In the genomic region with DNA sequence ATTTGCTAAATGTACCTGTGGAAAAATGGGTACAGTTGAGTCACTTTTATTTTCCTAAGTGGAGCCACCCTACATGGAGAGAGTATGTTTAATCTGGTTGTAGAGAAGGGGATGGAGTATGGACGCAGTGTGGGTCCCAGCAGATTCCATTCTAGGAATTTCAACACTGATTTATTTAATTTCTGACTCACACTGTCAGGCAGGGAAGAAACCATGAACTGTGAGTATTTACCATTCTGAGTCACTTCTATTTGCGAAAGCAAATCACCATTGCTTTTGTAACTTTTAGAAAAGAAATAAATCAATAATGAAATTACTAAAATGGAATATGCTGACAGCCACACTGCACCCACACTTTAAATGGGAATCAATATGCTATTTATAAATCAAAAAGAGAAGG, we compare ENCODE assay signal across 18 cellular contexts.
A peak's percentile ranks its signal among the peaks of the same experiment; 100 is the strongest.
DNase-seq lines count a peak whose midpoint lies in the region; ATAC-seq and TF ChIP-seq lines count a peak whose summit lies in the region.
"Had no signal": no experiment of that assay in that cellular context is flagged by ENCODE, and none has a peak within 500 bp of the region (broad histone marks: within the 10 kb centered on the region; RNA-seq: fewer than 3 reads in every experiment).

No MANE protein-coding gene starts in this region.

- ATAC-seq in PC-3: peak; percentile 85
- ATAC-seq: HCT116, natural killer cell had no signal

- H3K4me3 ChIP-seq in PC-3 (ENCODE audit: low read length): peak overlapping the region; percentile 36; the same call in 1 of the 2 replicates
- no peak overlapping the region for H3K4me3 ChIP-seq in smooth muscle cell
- no peak overlapping the region for H3K4me3 ChIP-seq in trophoblast cell (ENCODE audit: low read depth, low read length)
- H3K4me3 ChIP-seq: Peyer's patch had no signal

- DNase-seq in Daoy (ENCODE audit: low read depth): peak; percentile 53
- DNase-seq in PC-3: peak; percentile 87
- DNase-seq in epithelial cell of prostate (ENCODE audit: low read depth, low spot score): peak; percentile 59
- no peak for DNase-seq in smooth muscle cell (lab: John Stamatoyannopoulos, UW; ENCODE audit: unreplicated experiment)
- DNase-seq in trophoblast cell: no peak
- DNase-seq in NCI-H69 (lab: John Stamatoyannopoulos, UW): no peak
- no peak for DNase-seq in midbrain (lab: John Stamatoyannopoulos, UW)
- DNase-seq: activated CD4-positive, alpha-beta T cell treated with anti-CD3 and anti-CD28 coated beads, Interleukin-2, amount 50 U/mL, for 4 hours; aorta; DMS 273 treated with DMSO at 0.1 percent for 48 hours; islet precursor cell; natural killer cell; NCI-H187; Peyer's patch; stimulated activated naive CD4-positive, alpha-beta T cell treated with Interleukin-2 at 50 U/mL for 16 hours had no signal

- H3K9me3 ChIP-seq in PC-3 (ENCODE audit: low read length) (no peaks in the 10 kb centered on the region), smooth muscle cell (replicated peaks; ENCODE audit: low read depth) (no peaks in the 10 kb centered on the region), trophoblast cell (ENCODE audit: insufficient read depth, low read depth, low read length) (no peaks in the 10 kb centered on the region)
- H3K9me3 ChIP-seq: Peyer's patch had no signal

- H2BK5ac ChIP-seq in trophoblast cell (ENCODE audit: low read depth, low read length, poor library complexity): no peak overlapping the region

- H3K36me3 ChIP-seq in PC-3 (ENCODE audit: low read depth, low read length): no peaks in the 10 kb centered on the region
- H3K36me3 ChIP-seq in smooth muscle cell (ENCODE audit: low read depth): no peaks in the 10 kb centered on the region
- no peaks in the 10 kb centered on the region for H3K36me3 ChIP-seq in trophoblast cell (ENCODE audit: control insufficient read depth in 1 of 2, insufficient read depth in 2 of 2, low read length in 2 of 2)
- H3K36me3 ChIP-seq: Peyer's patch had no signal

- H3K4me1 ChIP-seq in PC-3 (ENCODE audit: insufficient read depth, low read length) (peaks cover 43% of the 10 kb centered on the region), smooth muscle cell (ENCODE audit: low read depth) (no peaks in the 10 kb centered on the region), trophoblast cell (ENCODE audit: control insufficient read depth in 1 of 2, insufficient read depth in 2 of 2, low read length in 2 of 2) (no peaks in the 10 kb centered on the region)
- H3K4me1 ChIP-seq: parathyroid adenoma, Peyer's patch had no signal

- no peak overlapping the region for H3K14ac ChIP-seq in trophoblast cell (ENCODE audit: low read length)

- WGBS in smooth muscle cell (ENCODE audit: low lambda C conversion rate): 49% methylated on average over 2 of the region's 2 CpGs
- WGBS in trophoblast cell (ENCODE audit: extremely low coverage, insufficient coverage, insufficient read length): no CpG with 5 or more reads among the region's 2 CpGs

- H3K27me3 ChIP-seq in PC-3 (ENCODE audit: low read length) (no peaks in the 10 kb centered on the region), smooth muscle cell (ENCODE audit: low read depth) (no peaks in the 10 kb centered on the region), trophoblast cell (ENCODE audit: insufficient read depth, low read length) (no peaks in the 10 kb centered on the region)
- H3K27me3 ChIP-seq: Peyer's patch had no signal

- no peak overlapping the region for H2BK12ac ChIP-seq in trophoblast cell (ENCODE audit: low read length)

- H3K4me2 ChIP-seq in PC-3 (ENCODE audit: low read length) (peak overlapping the region; percentile 84), smooth muscle cell (peak overlapping the region; percentile 55), trophoblast cell (ENCODE audit: low read length) (no peak overlapping the region)

- intact Hi-C loops in PC-3 (cut with micrococcal nuclease): no loop called here

- H4K12ac ChIP-seq in trophoblast cell (ENCODE audit: low read depth, low read length): no peak overlapping the region

- H4K8ac ChIP-seq in trophoblast cell (ENCODE audit: low read depth, low read length): no peak overlapping the region

- no peaks in the 10 kb centered on the region for H4K20me1 ChIP-seq in PC-3 (ENCODE audit: low read length)
- H4K20me1 ChIP-seq in smooth muscle cell (ENCODE audit: low read depth): no peaks in the 10 kb centered on the region

- H3K18ac ChIP-seq in trophoblast cell (ENCODE audit: low read length): no peak overlapping the region

- no peak overlapping the region for H2AK5ac ChIP-seq in trophoblast cell (ENCODE audit: low read length)

- CTCF ChIA-PET in PC-3 (lab: Charles Lee): no interaction called here

- BruUV-seq in PC-3 (replicated peaks; lab: Mats Ljungman, UMichigan): no TSS peak

- H3K9ac ChIP-seq in PC-3 (ENCODE audit: low read length) (peak overlapping the region; percentile 55), smooth muscle cell (ENCODE audit: low read depth) (no peak overlapping the region), trophoblast cell (ENCODE audit: low read length) (no peak overlapping the region)
- H3K9ac ChIP-seq: parathyroid adenoma had no signal

- H3K27ac ChIP-seq in PC-3 (ENCODE audit: low read length) (peak overlapping the region; percentile 92), epithelial cell of prostate (peak overlapping the region; percentile 74), smooth muscle cell (ENCODE audit: low read depth) (peak overlapping the region; percentile 24), trophoblast cell (ENCODE audit: low read depth, low read length) (no peak overlapping the region)
- H3K27ac ChIP-seq: C4-2B, parathyroid adenoma, Peyer's patch had no signal

- no peak overlapping the region for H3K4ac ChIP-seq in trophoblast cell (ENCODE audit: low read depth, low read length)

- H3F3A ChIP-seq in PC-3 (ENCODE audit: low read length, unreplicated experiment) (no peaks in the 10 kb centered on the region), smooth muscle cell (ENCODE audit: low read depth) (no peaks in the 10 kb centered on the region)

- no peaks in the 10 kb centered on the region for H3K79me1 ChIP-seq in trophoblast cell (ENCODE audit: low read length)

- H2AFZ ChIP-seq in PC-3 (ENCODE audit: low read length) (no peak overlapping the region), smooth muscle cell (ENCODE audit: low read depth) (no peak overlapping the region), trophoblast cell (ENCODE audit: insufficient read depth, low read length, poor library complexity) (no peak overlapping the region)
- H2AFZ ChIP-seq: parathyroid adenoma had no signal

- no peak overlapping the region for H3K23ac ChIP-seq in trophoblast cell (ENCODE audit: low read length)

- POLR2A ChIA-PET in PC-3 (lab: Charles Lee; ENCODE audit: unreplicated experiment): no interaction called here

- H4K91ac ChIP-seq in trophoblast cell (ENCODE audit: low read depth, low read length): no peak overlapping the region

- TF ChIP-seq CTCF in PC-3 (conservative IDR thresholded peaks at IDR 0.05; ENCODE audit: low read depth, low read length): no peak
- no peak for TF ChIP-seq CTCF in smooth muscle cell (IDR thresholded peaks at IDR 0.05; ENCODE audit: borderline replicate concordance, insufficient read depth, poor library complexity, severe bottlenecking)

- no peak overlapping the region for H2BK120ac ChIP-seq in trophoblast cell (ENCODE audit: insufficient read depth, low read length, poor library complexity)

- no peaks in the 10 kb centered on the region for H3K79me2 ChIP-seq in PC-3 (ENCODE audit: low read length)
- no peaks in the 10 kb centered on the region for H3K79me2 ChIP-seq in smooth muscle cell (ENCODE audit: low read depth)
- no peaks in the 10 kb centered on the region for H3K79me2 ChIP-seq in trophoblast cell (ENCODE audit: control insufficient read depth, insufficient read depth, low read length, poor library complexity)
- H3K79me2 ChIP-seq: parathyroid adenoma had no signal

- H3K9me2 ChIP-seq in PC-3 (replicated peaks; ENCODE audit: low read length): no peaks in the 10 kb centered on the region

Comparison
In these comparisons a context has a peak if more than half of its experiments do, and no peak if none do; other contexts are left out.
1. DNase-seq: peak in Daoy (single experiment), PC-3 (single experiment) and epithelial cell of prostate (single experiment); none in smooth muscle cell (single experiment), trophoblast cell (0 of 2), NCI-H69 (single experiment) and midbrain (single experiment).